In genomic region chr9:131095666-131096489, GRCh38 we compare ENCODE assay signal across 8 cellular contexts. TPM values are rescaled to one million over a fixed set of nuclear protein-coding genes. Genes with fewer than 3 reads are reported as not detected.
DNase-seq lines count a peak whose midpoint lies in the region; ATAC-seq and TF ChIP-seq lines count a peak whose summit lies in the region.

No MANE protein-coding gene starts in this region.

- H3K79me2 ChIP-seq in OCI-LY3 (ENCODE audit: low read length) (no peaks in the 10 kb centered on the region), mammary epithelial cell (ENCODE audit: insufficient read depth, low read length) (no peaks in the 10 kb centered on the region)

- H3K4me2 ChIP-seq in OCI-LY3 (ENCODE audit: low read length) = peak overlapping the region; percentile 55
- peak overlapping the region; percentile 94 for H3K4me2 ChIP-seq in mammary epithelial cell (ENCODE audit: insufficient read depth, low read depth, low read length)

- peaks cover 12% of the 10 kb centered on the region; the same call in 1 of the 2 replicates for H3K27me3 ChIP-seq in OCI-LY3 (ENCODE audit: low read depth, low read length)
- H3K27me3 ChIP-seq in mammary epithelial cell (ENCODE audit: insufficient read depth, low read length) = peaks cover 2% of the 10 kb centered on the region
- no peaks in the 10 kb centered on the region for H3K27me3 ChIP-seq in layer of hippocampus (ENCODE audit: control insufficient read depth, insufficient read depth, low read length)

- peak overlapping the region; percentile 43 for H3K4me3 Mint-ChIP-seq in stimulated activated memory B cell treated with anti-CD40 and anti-IgM and Interleukin-4, amounts not matched to agents 10 μg/mL and 1 μg/mL and 100 μg/mL, for 72 hours

- H3K4me3 ChIP-seq in OCI-LY3 (ENCODE audit: low read length) (peak overlapping the region; percentile 68), mammary epithelial cell (replicated peaks in 1 of 3; ENCODE audit: insufficient read depth in 1 of 3, low read depth in 2 of 3, low read length in 3 of 3) (peak overlapping the region in 2 of 3 experiments; percentile 46 to 56)

- H4K20me1 ChIP-seq in OCI-LY3 (ENCODE audit: insufficient read depth, low read length) (no peaks in the 10 kb centered on the region), mammary epithelial cell (ENCODE audit: insufficient read depth, low read length) (no peaks in the 10 kb centered on the region)

- H3K36me3 Mint-ChIP-seq in stimulated activated memory B cell treated with anti-CD40 and anti-IgM and Interleukin-4, amounts not matched to agents 10 μg/mL and 1 μg/mL and 100 μg/mL, for 72 hours = no peaks in the 10 kb centered on the region

- no peak overlapping the region for H3K27ac ChIP-seq in OCI-LY3 (ENCODE audit: low read length)
- no peak overlapping the region for H3K27ac ChIP-seq in mammary epithelial cell (ENCODE audit: insufficient read depth, low read depth, low read length)
- peak overlapping the region; percentile 82 for H3K27ac ChIP-seq in layer of hippocampus (ENCODE audit: low read depth, low read length)

- dilution Hi-C loops in mammary epithelial cell (cut with HindIII; ENCODE audit: low sequenced_read_pairs) = loop anchor here (5.0 kb wide), 2 partner anchors 44 to 81 kb away; no protein-coding TSS in a partner anchor

- H3K4me1 ChIP-seq in OCI-LY3 (ENCODE audit: low read length) = 0 out of 2 replicates have a peak, but pooled peaks cover 3% of the 10 kb centered on the region
- H3K4me1 ChIP-seq in mammary epithelial cell (ENCODE audit: insufficient read depth, low read length) = peaks cover 9% of the 10 kb centered on the region

- H3K9me3 Mint-ChIP-seq in stimulated activated memory B cell treated with anti-CD40 and anti-IgM and Interleukin-4, amounts not matched to agents 10 μg/mL and 1 μg/mL and 100 μg/mL, for 72 hours = no peaks in the 10 kb centered on the region

- H3K27ac Mint-ChIP-seq in stimulated activated memory B cell treated with anti-CD40 and anti-IgM and Interleukin-4, amounts not matched to agents 10 μg/mL and 1 μg/mL and 100 μg/mL, for 72 hours = no peak overlapping the region

- CTCF ChIA-PET in mammary epithelial cell (lab: Charles Lee; ENCODE audit: low non-redundant PET) = no interaction called here

- TF ChIP-seq CTCF in OCI-LY3 (IDR thresholded peaks at IDR 0.05; ENCODE audit: low read depth, low read length) (no peak), mammary epithelial cell (conservative IDR thresholded peaks at IDR 0.05 in 1 of 2, IDR thresholded peaks at IDR 0.05 in 1 of 2; ENCODE audit: extremely low read depth in 1 of 2, insufficient read depth in 1 of 2, low read depth in 1 of 2, low read length in 2 of 2) (no peak)

- in situ Hi-C loops in mammary epithelial cell (cut with MboI; ENCODE audit: low sequenced_read_pairs in 2 of 2) = no loop called here

- no TSS peak for BruUV-seq in mammary epithelial cell (replicated peaks; lab: Mats Ljungman, UMichigan)

- no peak overlapping the region for H3K9ac ChIP-seq in OCI-LY3 (ENCODE audit: low read length)
- H3K9ac ChIP-seq in mammary epithelial cell (ENCODE audit: insufficient read depth, low read length) = no peak overlapping the region

- intact Hi-C loops in mammary epithelial cell (cut with micrococcal nuclease) = no loop called here

- H3K9me3 ChIP-seq in OCI-LY3 (ENCODE audit: insufficient read depth, low read length) = no peaks in the 10 kb centered on the region
- H3K9me3 ChIP-seq in mammary epithelial cell (replicated peaks; ENCODE audit: insufficient read depth, low read length) = no peaks in the 10 kb centered on the region

- H3K36me3 ChIP-seq in OCI-LY3 (replicated peaks; ENCODE audit: low read depth, low read length) = no peaks in the 10 kb centered on the region
- H3K36me3 ChIP-seq in mammary epithelial cell (ENCODE audit: insufficient read depth, low read length) = no peaks in the 10 kb centered on the region

- ATAC-seq in stimulated activated memory B cell treated with anti-CD40 and anti-IgM and Interleukin-4, amounts not matched to agents 10 μg/mL and 1 μg/mL and 100 μg/mL, for 72 hours = no peak
- ATAC-seq in HG03039 (IDR thresholded peaks at IDR 0.05; ENCODE audit: unreplicated experiment) (no peak), HG02610 (IDR thresholded peaks at IDR 0.05; ENCODE audit: unreplicated experiment) (no peak)

- DNase-seq in NCI-H2107 treated with DMSO at 0.1 percent for 48 hours (lab: John Stamatoyannopoulos, UW; ENCODE audit: unreplicated experiment) = peak; percentile 6
- no peak for DNase-seq in NCI-H2107 (lab: John Stamatoyannopoulos, UW)
- no peak for DNase-seq in mammary epithelial cell

- H3K4me1 Mint-ChIP-seq in stimulated activated memory B cell treated with anti-CD40 and anti-IgM and Interleukin-4, amounts not matched to agents 10 μg/mL and 1 μg/mL and 100 μg/mL, for 72 hours = peaks cover 20% of the 10 kb centered on the region

- H2AFZ ChIP-seq in OCI-LY3 (ENCODE audit: low read depth, low read length) = no peak overlapping the region
- peak overlapping the region; percentile 40 for H2AFZ ChIP-seq in mammary epithelial cell (ENCODE audit: low read depth, low read length)

- H3K27me3 Mint-ChIP-seq in stimulated activated memory B cell treated with anti-CD40 and anti-IgM and Interleukin-4, amounts not matched to agents 10 μg/mL and 1 μg/mL and 100 μg/mL, for 72 hours = peaks cover 77% of the 10 kb centered on the region

- 44% methylated on average over 15 of the region's 38 CpGs for WGBS in mammary epithelial cell (ENCODE audit: low coverage, missing lambda C conversion rate)

RNA-seq across cellular contexts. Expression of gene AIF1L, which starts 0.5 kb away (rescaled TPM):
- 10 to 100 TPM in 1 of 2 donors, 1 to 10 TPM in 1; 5.2 to 10.7 TPM for total RNA-seq in mammary epithelial cell
- polyA plus RNA-seq in mammary epithelial cell = 5.8 TPM
- 10.3 TPM for polyA minus RNA-seq in mammary epithelial cell

RNA-seq across cellular contexts. Expression of gene NUP214, which starts 29.5 kb away (rescaled TPM):
- 10 to 100 TPM; 17.2 to 42.5 TPM for total RNA-seq in mammary epithelial cell
- polyA plus RNA-seq in mammary epithelial cell = 5.8 TPM
- polyA minus RNA-seq in mammary epithelial cell = 66.7 TPM
